In genomic region chr5:96177303-96177869, GRCh38 we compare ENCODE assay signal across 8 cellular contexts.
DNase-seq lines count a peak whose midpoint lies in the region; ATAC-seq and TF ChIP-seq lines count a peak whose summit lies in the region.
"Had no signal": no experiment of that assay in that cellular context is flagged by ENCODE, and none has a peak within 500 bp of the region (broad histone marks: within the 10 kb centered on the region; RNA-seq: fewer than 3 reads in every experiment).

No MANE protein-coding gene starts in this region.

- no peaks in the 10 kb centered on the region for H3K27me3 ChIP-seq in body of pancreas
- no peaks in the 10 kb centered on the region for H3K27me3 ChIP-seq in uterus

- ATAC-seq in HG03045 (IDR thresholded peaks at IDR 0.05; ENCODE audit: unreplicated experiment), result peak; percentile 77
- ATAC-seq in body of pancreas, result peak; percentile 86
- peak; percentile 70 to 91 for ATAC-seq in stimulated activated naive B cell treated with anti-CD40 and anti-IgM and Interleukin-4, amounts not matched to agents 10 μg/mL and 1 μg/mL and 100 μg/mL, for 72 hours (replicated peaks)
- no peak for ATAC-seq in HG02970 (IDR thresholded peaks at IDR 0.05; ENCODE audit: low FRiP score, unreplicated experiment)

- no peaks in the 10 kb centered on the region for H3K9me3 Mint-ChIP-seq in stimulated activated naive B cell treated with anti-CD40 and anti-IgM and Interleukin-4, amounts not matched to agents 10 μg/mL and 1 μg/mL and 100 μg/mL, for 72 hours
- H3K9me3 Mint-ChIP-seq: memory B cell had no signal

- intact Hi-C loops in body of pancreas (cut with DNase I), result no loop called here
- intact Hi-C loops in uterus (cut with DNase I; ENCODE audit: low total_unique reads), result no loop called here

- no peak overlapping the region for H3K4me3 ChIP-seq in body of pancreas
- H3K4me3 ChIP-seq in uterus, result no peak overlapping the region

- DNase-seq in GM19240 (ENCODE audit: insufficient read length, low spot score), result peak; percentile 1
- DNase-seq in body of pancreas, result peak in 3 of 4 donors; percentile 28 to 55 (median 40)
- DNase-seq in stimulated activated naive B cell treated with anti-CD40 and anti-IgM and Interleukin-4, amounts not matched to agents 10 μg/mL and 1 μg/mL and 100 μg/mL, for 72 hours, result no peak
- no peak for DNase-seq in NCI-H1930 (lab: John Stamatoyannopoulos, UW)
- DNase-seq in uterus, result no peak

- peaks cover 0 to 7% of the 10 kb centered on the region in 2 donors for H3K27me3 Mint-ChIP-seq in stimulated activated naive B cell treated with anti-CD40 and anti-IgM and Interleukin-4, amounts not matched to agents 10 μg/mL and 1 μg/mL and 100 μg/mL, for 72 hours

- peaks cover 15% of the 10 kb centered on the region for H3K4me1 ChIP-seq in body of pancreas
- no peaks in the 10 kb centered on the region for H3K4me1 ChIP-seq in uterus

- H3K36me3 ChIP-seq in body of pancreas (replicated peaks in 1 of 2; ENCODE audit: insufficient read depth in 1 of 2, low read depth in 2 of 2) (no peaks in the 10 kb centered on the region), uterus (no peaks in the 10 kb centered on the region)

- H3K36me3 Mint-ChIP-seq in stimulated activated naive B cell treated with anti-CD40 and anti-IgM and Interleukin-4, amounts not matched to agents 10 μg/mL and 1 μg/mL and 100 μg/mL, for 72 hours, result no peaks in the 10 kb centered on the region
- H3K36me3 Mint-ChIP-seq: memory B cell had no signal

- no peak for TF ChIP-seq POLR2A in body of pancreas (IDR thresholded peaks at IDR 0.05)
- TF ChIP-seq POLR2A in uterus (IDR thresholded peaks at IDR 0.05), result no peak

- H3K4me3 Mint-ChIP-seq in stimulated activated naive B cell treated with anti-CD40 and anti-IgM and Interleukin-4, amounts not matched to agents 10 μg/mL and 1 μg/mL and 100 μg/mL, for 72 hours, result no peak overlapping the region
- H3K4me3 Mint-ChIP-seq: memory B cell had no signal

- no peak overlapping the region for H3K27ac Mint-ChIP-seq in stimulated activated naive B cell treated with anti-CD40 and anti-IgM and Interleukin-4, amounts not matched to agents 10 μg/mL and 1 μg/mL and 100 μg/mL, for 72 hours
- H3K27ac Mint-ChIP-seq: memory B cell had no signal

- H3K4me1 Mint-ChIP-seq in stimulated activated naive B cell treated with anti-CD40 and anti-IgM and Interleukin-4, amounts not matched to agents 10 μg/mL and 1 μg/mL and 100 μg/mL, for 72 hours, result no peaks in the 10 kb centered on the region

- no peak for TF ChIP-seq CTCF in body of pancreas (IDR thresholded peaks at IDR 0.05)
- no peak for TF ChIP-seq CTCF in uterus (IDR thresholded peaks at IDR 0.05)

- no peaks in the 10 kb centered on the region for H3K9me3 ChIP-seq in body of pancreas
- H3K9me3 ChIP-seq in uterus, result no peaks in the 10 kb centered on the region

- WGBS in body of pancreas, 2 donors, result 17 to 22% methylated on average over 5 of the region's 5 CpGs

- H3K27ac ChIP-seq in body of pancreas (peak overlapping the region; percentile 39 to 67 (median 56)), uterus (no peak overlapping the region)

Comparison
In these comparisons a context has a peak if more than half of its experiments do, and no peak if none do; other contexts are left out.
1. DNase-seq: peak in GM19240 (single experiment) and body of pancreas (3 of 4); none in stimulated activated naive B cell treated with anti-CD40 and anti-IgM and Interleukin-4, amounts not matched to agents 10 μg/mL and 1 μg/mL and 100 μg/mL, for 72 hours (single experiment), NCI-H1930 (0 of 2) and uterus (0 of 2).
2. H3K27ac ChIP-seq: peak in body of pancreas (4 of 4); none in uterus (0 of 2).